Comparison of ENCODE assay signal across 9 cellular contexts in the genomic region with DNA sequence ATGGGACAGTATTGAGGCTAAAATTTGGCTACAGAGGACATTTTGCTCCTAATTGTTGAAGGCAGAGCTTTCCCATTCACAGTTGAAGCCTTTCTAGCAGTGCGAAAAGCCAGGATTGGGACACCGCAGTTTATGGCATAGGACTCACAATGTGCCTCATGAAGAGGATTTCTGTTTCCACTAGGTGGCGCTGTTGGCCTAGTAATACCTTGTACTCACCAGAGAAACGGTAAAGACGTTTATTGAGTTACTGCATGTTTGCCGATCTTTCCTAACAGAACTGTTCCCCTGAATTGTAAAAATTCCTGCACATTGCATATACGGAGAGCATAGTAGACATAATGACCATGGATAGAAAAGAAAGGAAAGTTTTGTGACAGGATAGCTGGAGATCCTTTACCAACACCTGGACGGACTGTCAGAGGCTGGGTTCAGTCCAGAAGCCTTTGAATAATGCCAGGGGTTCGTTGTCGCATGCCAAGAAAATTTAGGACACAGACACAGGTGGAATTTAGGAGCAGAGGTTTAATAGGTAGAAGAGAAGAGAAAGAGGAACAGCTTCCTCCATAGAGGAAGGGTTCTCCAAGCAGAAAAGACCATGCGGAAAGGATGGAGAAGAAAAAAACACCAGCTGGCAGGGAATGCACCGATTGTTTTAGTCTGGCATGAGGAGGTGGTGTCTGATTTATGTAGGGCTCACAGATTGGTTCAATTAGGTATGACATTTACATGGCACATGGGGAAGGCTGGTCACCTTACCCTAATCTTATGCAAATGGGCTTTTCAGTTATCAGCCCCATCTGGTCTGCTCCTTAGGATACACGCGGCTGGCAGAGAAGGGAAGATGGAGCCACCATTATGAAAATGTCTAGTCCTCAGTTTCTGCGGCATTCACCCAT. TPM values are rescaled to one million over a fixed set of nuclear protein-coding genes. Genes with fewer than 3 reads are reported as not detected.
A peak's percentile ranks its signal among the peaks of the same experiment; 100 is the strongest.
DNase-seq lines count a peak whose midpoint lies in the region; ATAC-seq and TF ChIP-seq lines count a peak whose summit lies in the region.
"Had no signal": no experiment of that assay in that cellular context is flagged by ENCODE, and none has a peak within 500 bp of the region (broad histone marks: within the 10 kb centered on the region; RNA-seq: fewer than 3 reads in every experiment).

No MANE protein-coding gene starts in this region.

- CTCF ChIA-PET in MCF 10A (lab: Yijun Ruan, JAX): interaction anchor here (0.6 to 9.2 kb wide), 30 partner anchors 10 to 756 kb away, joined by 3 to 122 read pairs (median 3); partner anchors contain the start of gene OR51D1

- intact Hi-C loops in MCF 10A (cut with micrococcal nuclease) (loop anchor here (1.0 to 5.0 kb wide), 5 partner anchors 378 to 1181 kb away; partner anchors contain the start of gene OR52N2), left lung (cut with DNase I) (no loop called here)

- no TSS peak for BruUV-seq in MCF 10A (replicated peaks; lab: Mats Ljungman, UMichigan)

- H3K4me1 ChIP-seq in SJCRH30 (no peaks in the 10 kb centered on the region), left lung (no peaks in the 10 kb centered on the region)

- H3K27me3 ChIP-seq in SJCRH30 (no peaks in the 10 kb centered on the region), left lung (peaks cover 4 to 5% of the 10 kb centered on the region in 2 donors)

- no peak overlapping the region for H3K4me3 Mint-ChIP-seq in MCF 10A (ENCODE audit: unreplicated experiment)
- H3K4me3 Mint-ChIP-seq: T-helper 17 cell had no signal

- H3K4me1 Mint-ChIP-seq in MCF 10A (ENCODE audit: insufficient read depth, unreplicated experiment): no peaks in the 10 kb centered on the region
- H3K4me1 Mint-ChIP-seq: T-helper 17 cell had no signal

- peak; percentile 73 for TF ChIP-seq CTCF in MCF 10A (IDR thresholded peaks at IDR 0.05; ENCODE audit: unreplicated experiment)
- TF ChIP-seq CTCF in left lung (IDR thresholded peaks at IDR 0.05): peak; percentile 28 to 35

- no peak overlapping the region for H3K4me3 ChIP-seq in SJCRH30
- no peak overlapping the region for H3K4me3 ChIP-seq in left lung

- H3K36me3 ChIP-seq in SJCRH30 (no peaks in the 10 kb centered on the region), left lung (no peaks in the 10 kb centered on the region)

- POLR2A ChIA-PET in MCF 10A (lab: Yijun Ruan, JAX): no interaction called here

- DNase-seq in COR-L47 (lab: John Stamatoyannopoulos, UW) (peak; percentile 76), NCI-H1105 (lab: John Stamatoyannopoulos, UW) (peak; percentile 90), SJCRH30 (peak; percentile 70 to 88), MCF 10A (ENCODE audit: unreplicated experiment) (peak; percentile 88), left lung (no peak), superior temporal gyrus (ENCODE audit: extremely low spot score) (peak; percentile 64)

- ATAC-seq in GM21529 (IDR thresholded peaks at IDR 0.05; ENCODE audit: unreplicated experiment) (peak; percentile 68), left lung (peak; percentile 78), HG03095 (IDR thresholded peaks at IDR 0.05; ENCODE audit: unreplicated experiment) (no peak)
- ATAC-seq: T-helper 17 cell had no signal

- no peaks in the 10 kb centered on the region for H3K36me3 Mint-ChIP-seq in MCF 10A (ENCODE audit: insufficient read depth, unreplicated experiment)

- H3K9me3 ChIP-seq in SJCRH30 (replicated peaks) (no peaks in the 10 kb centered on the region), left lung (peaks cover 0 to 13% of the 10 kb centered on the region in 2 donors)

- H3K27ac Mint-ChIP-seq in MCF 10A (ENCODE audit: low read depth, unreplicated experiment): no peak overlapping the region
- H3K27ac Mint-ChIP-seq: T-helper 17 cell had no signal

- peaks cover 7% of the 10 kb centered on the region for H3K9me3 Mint-ChIP-seq in MCF 10A (ENCODE audit: unreplicated experiment)

- H3K27ac ChIP-seq in SJCRH30 (no peak overlapping the region), left lung (no peak overlapping the region)

- peaks cover 45% of the 10 kb centered on the region for H3K27me3 Mint-ChIP-seq in MCF 10A (ENCODE audit: insufficient read depth, unreplicated experiment)

RNA-seq across cellular contexts. Expression of gene OR51D1, which starts 10.8 kb away (rescaled TPM):
- total RNA-seq in SJCRH30 (2014; rRNA removed; shearing (Covaris generic)): not detected in 2 replicates
- total RNA-seq in MCF 10A (2022): not detected in 2 replicates
- not detected for total RNA-seq in left lung
- total RNA-seq: T-helper 17 cell had no signal

RNA-seq across cellular contexts. Expression of gene OR51E1, which starts 17.3 kb away (rescaled TPM):
- total RNA-seq in SJCRH30 (2014; rRNA removed; shearing (Covaris generic)): not detected in 2 replicates
- not detected in 2 replicates for total RNA-seq in MCF 10A (2022)
- total RNA-seq in left lung: not detected
- total RNA-seq: T-helper 17 cell had no signal

RNA-seq across cellular contexts. Expression of gene TRIM68, which starts 18.4 kb away (rescaled TPM):
- total RNA-seq in SJCRH30 (2014; rRNA removed; shearing (Covaris generic)): 9.3 and 10.9 TPM in 2 replicates
- 7.9 and 9.0 TPM in 2 replicates for total RNA-seq in MCF 10A (2022)
- 10 to 100 TPM; 12.5 to 14.1 TPM for total RNA-seq in left lung

RNA-seq across cellular contexts. Expression of gene OR52I1, which starts 32.6 kb away (rescaled TPM):
- total RNA-seq in SJCRH30 (2014; rRNA removed; shearing (Covaris generic)): not detected in 2 replicates
- total RNA-seq in MCF 10A (2022) (not detected in 2 replicates), left lung (not detected)
- total RNA-seq: T-helper 17 cell had no signal

RNA-seq across cellular contexts. Expression of gene OR52I2, which starts 44.9 kb away (rescaled TPM):
- not detected in 2 replicates for total RNA-seq in SJCRH30 (2014; rRNA removed; shearing (Covaris generic))
- total RNA-seq in MCF 10A (2022): not detected in 2 replicates
- not detected for total RNA-seq in left lung
- total RNA-seq: T-helper 17 cell had no signal

Comparison
In these comparisons a context has a peak if more than half of its experiments do, and no peak if none do; other contexts are left out.
1. DNase-seq: peak in COR-L47 (single experiment), NCI-H1105 (single experiment), SJCRH30 (2 of 2), MCF 10A (single experiment) and superior temporal gyrus (single experiment); none in left lung (0 of 2).